ENCODE assay signal across 12 cellular contexts in genomic region chr4:159169903-159170302, GRCh38.
DNase-seq lines count a peak whose midpoint lies in the region; ATAC-seq lines count a peak whose summit lies in the region.
"Had no signal": no experiment of that assay in that cellular context is flagged by ENCODE, and none has a peak within 500 bp of the region (broad histone marks: within the 10 kb centered on the region; RNA-seq: fewer than 3 reads in every experiment).

No MANE protein-coding gene starts in this region.

- no peaks in the 10 kb centered on the region for H3K27me3 Mint-ChIP-seq in activated naive CD4-positive, alpha-beta T cell treated with anti-CD3 and anti-CD28 coated beads for 36 hours (ENCODE audit: low read depth)
- H3K27me3 Mint-ChIP-seq: brain had no signal

- no peak for DNase-seq in activated naive CD4-positive, alpha-beta T cell treated with anti-CD3 and anti-CD28 coated beads for 36 hours
- DNase-seq in NCI-H1092 (lab: John Stamatoyannopoulos, UW) (no peak), NCI-H2171 (lab: John Stamatoyannopoulos, UW) (no peak), epidermal melanocyte (ENCODE audit: insufficient read length, low spot score) (no peak)
- DNase-seq: kidney had no signal

- H3K9me3 Mint-ChIP-seq in activated naive CD4-positive, alpha-beta T cell treated with anti-CD3 and anti-CD28 coated beads for 36 hours = no peaks in the 10 kb centered on the region
- H3K9me3 Mint-ChIP-seq: activated T-helper 1 cell treated with anti-CD3 and anti-CD28 coated beads, Interleukin-12 subunit alpha, Interleukin-12 subunit beta, Interleukin-2, Interleukin-4 antibody, amounts not matched to agents 30 ng/mL and 10 ng/mL and 1 ng/mL, durations not matched to agents 14 hours and 24 hours and 36 hours; stimulated activated memory B cell treated with anti-CD40 and anti-IgM and Interleukin-4, amounts not matched to agents 10 μg/mL and 1 μg/mL and 100 μg/mL, for 72 hours had no signal

- H3K27ac Mint-ChIP-seq in activated naive CD4-positive, alpha-beta T cell treated with anti-CD3 and anti-CD28 coated beads for 36 hours = no peak overlapping the region
- H3K27ac Mint-ChIP-seq: activated T-helper 1 cell treated with anti-CD3 and anti-CD28 coated beads, Interleukin-12 subunit alpha, Interleukin-12 subunit beta, Interleukin-2, Interleukin-4 antibody, amounts not matched to agents 30 ng/mL and 10 ng/mL and 1 ng/mL, durations not matched to agents 14 hours and 24 hours and 36 hours; brain; stimulated activated memory B cell treated with anti-CD40 and anti-IgM and Interleukin-4, amounts not matched to agents 10 μg/mL and 1 μg/mL and 100 μg/mL, for 72 hours had no signal

- intact Hi-C loops in activated naive CD4-positive, alpha-beta T cell treated with anti-CD3 and anti-CD28 coated beads for 36 hours (cut with micrococcal nuclease) = loop anchor here (5.0 to 10.0 kb wide), 2 partner anchors 33 to 915 kb away; no protein-coding TSS in a partner anchor

- H3K36me3 Mint-ChIP-seq in activated naive CD4-positive, alpha-beta T cell treated with anti-CD3 and anti-CD28 coated beads for 36 hours (ENCODE audit: low read depth) = no peaks in the 10 kb centered on the region

- H3K4me3 Mint-ChIP-seq in activated naive CD4-positive, alpha-beta T cell treated with anti-CD3 and anti-CD28 coated beads for 36 hours = no peak overlapping the region
- H3K4me3 Mint-ChIP-seq: activated T-helper 1 cell treated with anti-CD3 and anti-CD28 coated beads, Interleukin-12 subunit alpha, Interleukin-12 subunit beta, Interleukin-2, Interleukin-4 antibody, amounts not matched to agents 30 ng/mL and 10 ng/mL and 1 ng/mL, durations not matched to agents 14 hours and 24 hours and 36 hours; brain; stimulated activated memory B cell treated with anti-CD40 and anti-IgM and Interleukin-4, amounts not matched to agents 10 μg/mL and 1 μg/mL and 100 μg/mL, for 72 hours had no signal

- CTCF ChIA-PET in activated naive CD4-positive, alpha-beta T cell treated with anti-CD3 and anti-CD28 coated beads for 36 hours (lab: Charles Lee) = interaction anchor here (0.7 kb wide), 1 partner anchor 61 kb away, joined by 4 read pairs; no protein-coding TSS in a partner anchor

- peaks cover 70% of the 10 kb centered on the region for H3K4me1 Mint-ChIP-seq in activated naive CD4-positive, alpha-beta T cell treated with anti-CD3 and anti-CD28 coated beads for 36 hours (ENCODE audit: low read depth)

- peak; percentile 82 for ATAC-seq in GM18517 (IDR thresholded peaks at IDR 0.05; ENCODE audit: unreplicated experiment)
- ATAC-seq in GM21381 (IDR thresholded peaks at IDR 0.05; ENCODE audit: unreplicated experiment) = peak; percentile 55
- ATAC-seq in HG02884 (IDR thresholded peaks at IDR 0.05; ENCODE audit: unreplicated experiment) = peak; percentile 64
- peak; percentile 63 for ATAC-seq in HG03520 (IDR thresholded peaks at IDR 0.05; ENCODE audit: unreplicated experiment)
- ATAC-seq: stimulated activated memory B cell treated with anti-CD40 and anti-IgM and Interleukin-4, amounts not matched to agents 10 μg/mL and 1 μg/mL and 100 μg/mL, for 72 hours had no signal
